In genomic region chr22:20282901-20283673, GRCh38 we compare ENCODE assay signal across 16 cellular contexts. TPM values are rescaled to one million over a fixed set of nuclear protein-coding genes. Genes with fewer than 3 reads are reported as not detected.
DNase-seq lines count a peak whose midpoint lies in the region; ATAC-seq, FAIRE-seq and TF ChIP-seq lines count a peak whose summit lies in the region.
"Had no signal": no experiment of that assay in that cellular context is flagged by ENCODE, and none has a peak within 500 bp of the region (broad histone marks: within the 10 kb centered on the region; RNA-seq: fewer than 3 reads in every experiment).

No MANE protein-coding gene starts in this region.

- peaks cover 2% of the 10 kb centered on the region for H3K9me1 ChIP-seq in K562 (ENCODE audit: control insufficient read depth, insufficient read depth, low read length)

- H3K9me3 ChIP-seq in BLaER1 (no peaks in the 10 kb centered on the region), K562 (replicated peaks; ENCODE audit: control insufficient read depth, insufficient read depth, low read depth, low read length) (no peaks in the 10 kb centered on the region), thyroid gland (no peaks in the 10 kb centered on the region)

- H3K27ac ChIP-seq in BLaER1, result peak overlapping the region; percentile 41; the same call in 1 of the 2 replicates
- H3K27ac ChIP-seq in K562 (ENCODE audit: extremely low read depth, low read depth, low read length), result no peak overlapping the region
- no peak overlapping the region for H3K27ac ChIP-seq in thyroid gland
- H3K27ac ChIP-seq: C4-2B had no signal

- in situ Hi-C loops in G401 (cut with HindIII; ENCODE audit: low sequenced_read_pairs), result no loop called here
- in situ Hi-C loops in K562 (cut with MboI), result no loop called here

- TF ChIP-seq EP300 in K562 (IDR thresholded peaks at IDR 0.05; ENCODE audit: low read length), result no peak

- no peak for FAIRE-seq in K562 (lab: Jason Lieb, UNC)

- H3K36me3 ChIP-seq in BLaER1 (no peaks in the 10 kb centered on the region), K562 (ENCODE audit: control insufficient read depth, insufficient read depth, low read length) (no peaks in the 10 kb centered on the region), thyroid gland (no peaks in the 10 kb centered on the region)

- CTCF ChIA-PET in K562 (lab: Yijun Ruan, JAX; ENCODE audit: low intra/inter-chr PET ratio), result interaction anchor here (4.8 kb wide), 1 partner anchor 126 kb away, joined by 126 read pairs; no protein-coding TSS in a partner anchor

- intact Hi-C loops in K562 (cut with micrococcal nuclease) (no loop called here), thyroid gland (cut with DNase I) (loop anchor here (10.0 kb wide), 1 partner anchor 308 kb away; no protein-coding TSS in a partner anchor)

- DNase-seq in G401 (ENCODE audit: low spot score), result peak; percentile 13
- peak; percentile 29 for DNase-seq in NCI-H146 treated with DMSO at 0.1 percent for 48 hours (lab: John Stamatoyannopoulos, UW; ENCODE audit: unreplicated experiment)
- DNase-seq in K562 (ENCODE audit: extremely low read depth in 1 of 4, low spot score in 3 of 4), result peak in 1 of 4 experiments; percentile 26
- DNase-seq in UCSD-AML1 (lab: John Stamatoyannopoulos, UW; ENCODE audit: unreplicated experiment), result no peak
- no peak for DNase-seq in thyroid gland
- no peak for DNase-seq in A172 (ENCODE audit: low spot score)
- no peak for DNase-seq in NCI-H446 treated with DMSO at 0.1 percent for 48 hours (lab: John Stamatoyannopoulos, UW)
- DNase-seq: 8988T; CD4-positive, alpha-beta T cell; DMS153; DMS79; GF-D8; GOT3; H9 had no signal

- TF ChIP-seq CTCF in K562 (IDR thresholded peaks at IDR 0.05 in 2 of 3, conservative IDR thresholded peaks at IDR 0.05 in 1 of 3; ENCODE audit: insufficient read depth in 2 of 3, low read depth in 1 of 3, low read length in 3 of 3) (no peak), thyroid gland (IDR thresholded peaks at IDR 0.05) (no peak)

- WGBS in K562 (ENCODE audit: insufficient coverage, low coverage, missing lambda C conversion rate), result under 1% methylated on average over 15 of the region's 15 CpGs
- 80 to 87% methylated on average over 9 to 12 of the region's 15 CpGs for WGBS in thyroid gland, 2 donors

- H3K4me1 ChIP-seq in BLaER1, result peaks cover 81% of the 10 kb centered on the region
- H3K4me1 ChIP-seq in K562 (replicated peaks in 1 of 2; ENCODE audit: control insufficient read depth in 2 of 2, insufficient read depth in 2 of 2, low read length in 2 of 2), result peaks cover 0 to 29% of the 10 kb centered on the region in 2 experiments; a peak in 3 of 5 replicates
- no peaks in the 10 kb centered on the region for H3K4me1 ChIP-seq in thyroid gland

- H3K9ac ChIP-seq in BLaER1 (no peak overlapping the region; the same call in 1 of the 2 replicates), K562 (ENCODE audit: insufficient read depth in 1 of 2, low read depth in 2 of 2, low read length in 2 of 2) (no peak overlapping the region; a peak in 1 of 4 replicates)

- H3K4me2 ChIP-seq in BLaER1 (peak overlapping the region; percentile 84), K562 (ENCODE audit: insufficient read depth, low read length) (no peak overlapping the region)

- no peaks in the 10 kb centered on the region for H3K79me2 ChIP-seq in K562 (ENCODE audit: control insufficient read depth, insufficient read depth, low read length)

- BruUV-seq in K562 (replicated peaks; lab: Mats Ljungman, UMichigan), result no TSS peak

- POLR2A ChIA-PET in K562 (lab: Yijun Ruan, JAX), result interaction anchor here (0.6 to 1.9 kb wide), 9 partner anchors 10 to 166 kb away, joined by 3 to 8 read pairs (median 4); partner anchors contain the start of gene TRMT2A

- no peak for ATAC-seq in K562

- H3K27me3 ChIP-seq in BLaER1, result no peaks in the 10 kb centered on the region
- peaks cover 22 to 69% of the 10 kb centered on the region in 2 experiments; a peak in 4 of 5 replicates for H3K27me3 ChIP-seq in K562 (ENCODE audit: control insufficient read depth in 2 of 2, insufficient read depth in 2 of 2, low read length in 2 of 2)
- H3K27me3 ChIP-seq in thyroid gland, result no peaks in the 10 kb centered on the region

- no peak for TF ChIP-seq RAD21 in K562 (CRISPR knock-in tag; conservative IDR thresholded peaks at IDR 0.05 in 1 of 2, IDR thresholded peaks at IDR 0.05 in 1 of 2)

- H4K20me1 ChIP-seq in BLaER1, result no peaks in the 10 kb centered on the region
- H4K20me1 ChIP-seq in K562 (replicated peaks; ENCODE audit: control insufficient read depth, insufficient read depth, low read length), result peaks cover 28% of the 10 kb centered on the region

- H3K4me3 ChIP-seq in BLaER1, result no peak overlapping the region
- H3K4me3 ChIP-seq in K562, result no peak overlapping the region
- no peak overlapping the region for H3K4me3 ChIP-seq in thyroid gland (replicated peaks in 1 of 3)

- no peak overlapping the region for H2AFZ ChIP-seq in K562 (ENCODE audit: low read depth, low read length)

- TF ChIP-seq POLR2A in K562 (conservative IDR thresholded peaks at IDR 0.05) (no peak), thyroid gland (IDR thresholded peaks at IDR 0.05) (no peak)

TF ChIP-seq in K562, 482 proteins besides CTCF, POLR2A, EP300 and RAD21 (continues in another document):
- TF ChIP-seq ATF3 (IDR thresholded peaks at IDR 0.05), result no peak
- TF ChIP-seq ATF3 (CRISPR knock-in tag; conservative IDR thresholded peaks at IDR 0.05), result 0 out of 2 replicates have a peak, but pooled peaks have one; percentile 33
- no peak for TF ChIP-seq CBFB (CRISPR knock-in tag; IDR thresholded peaks at IDR 0.05)

RNA-seq across cellular contexts. Expression of gene RTN4R, which starts 15.0 kb away (rescaled TPM):
- total RNA-seq in G401 (2014; rRNA removed; shearing (Covaris generic)), result 39.2 and 50.4 TPM in 2 replicates
- 0.62 and 4.8 TPM in 2 replicates for total RNA-seq in K562 (2011; cell fraction: chromatin; rRNA removed; ENCODE audit: low replicate concordance)
- total RNA-seq in K562 (2011; cell fraction: nucleolus; rRNA removed), result 7.4 and 9.8 TPM in 2 replicates
- total RNA-seq in K562 (2011; cell fraction: nucleoplasm; rRNA removed), result 3.2 and 3.7 TPM in 2 replicates
- total RNA-seq in K562 (2014; rRNA removed) (1.5 and 2.3 TPM in 2 replicates), K562 (2014; rRNA removed; fragmentation: Illumina TruSeq; extraction: Trizol) (not detected in 2 replicates), K562 (2015; rRNA removed; fragmentation: Illumina TruSeq; extraction: Trizol) (0.41 and 0.43 TPM in 2 replicates), K562 (2021) (2.8 and 3.0 TPM in 2 replicates), thyroid gland (1 to 10 TPM; 4.0 to 8.6 (median 5.9) TPM)
- polyA plus RNA-seq in K562 (2011; rRNA removed) (1.3 and 4.4 TPM in 2 replicates), K562 (2014; fragmentation: Illumina TruSeq; extraction: Trizol) (0.46 TPM in 1 of 2 replicates, not detected in the other), K562 (2014; fragmentation: Nextera tagmentation; extraction: Ambion mirVana) (under 1 TPM in 1 of 2 experiments, not detected in 1; 0.04 TPM), K562 (2014; rRNA removed) (1.2 and 2.3 TPM in 2 replicates)
- polyA plus RNA-seq in K562 (2011; cell fraction: cytosol; rRNA removed), result 5.9 and 9.9 TPM in 2 replicates
- 2.9 and 3.5 TPM in 2 replicates for polyA plus RNA-seq in K562 (2011; cell fraction: nucleus; rRNA removed)
- 2.9 and 4.6 TPM in 2 replicates for polyA plus RNA-seq in K562 (2012)
- polyA minus RNA-seq in K562 (2011; rRNA and poly(A)+ RNA removed), result 1.0 and 1.5 TPM in 2 replicates
- 5.1 and 13.6 TPM in 2 replicates for polyA minus RNA-seq in K562 (2011; cell fraction: cytosol; rRNA and poly(A)+ RNA removed)
- polyA minus RNA-seq in K562 (2011; cell fraction: nucleus; rRNA and poly(A)+ RNA removed), result 0.40 and 1.3 TPM in 2 replicates
- total RNA-seq in A172 (2014; rRNA removed; shearing (Covaris generic)), result 10.9 and 15.6 TPM in 2 replicates

RNA-seq across cellular contexts. Expression of gene DGCR6L, which starts 36.8 kb away (rescaled TPM):
- total RNA-seq in G401 (2014; rRNA removed; shearing (Covaris generic)), result 54.1 and 59.2 TPM in 2 replicates
- total RNA-seq in K562 (2011; cell fraction: chromatin; rRNA removed; ENCODE audit: low replicate concordance), result 5.8 and 25.8 TPM in 2 replicates
- total RNA-seq in K562 (2011; cell fraction: nucleolus; rRNA removed), result 37.9 and 39.6 TPM in 2 replicates
- 19.9 and 28.5 TPM in 2 replicates for total RNA-seq in K562 (2011; cell fraction: nucleoplasm; rRNA removed)
- total RNA-seq in K562 (2014; rRNA removed), result 151 and 163 TPM in 2 replicates
- total RNA-seq in K562 (2014; rRNA removed; fragmentation: Illumina TruSeq; extraction: Trizol), result 14.1 and 20.0 TPM in 2 replicates
- 78.1 and 78.6 TPM in 2 replicates for total RNA-seq in K562 (2015; rRNA removed; fragmentation: Illumina TruSeq; extraction: Trizol)
- total RNA-seq in K562 (2021), result 95.3 and 101 TPM in 2 replicates
- 51.0 and 88.0 TPM in 2 replicates for polyA plus RNA-seq in K562 (2011; rRNA removed)
- polyA plus RNA-seq in K562 (2011; cell fraction: cytosol; rRNA removed), result 116 and 204 TPM in 2 replicates
- 72.9 and 95.1 TPM in 2 replicates for polyA plus RNA-seq in K562 (2011; cell fraction: nucleus; rRNA removed)
- 80.6 and 161 TPM in 2 replicates for polyA plus RNA-seq in K562 (2012)
- polyA plus RNA-seq in K562 (2014; fragmentation: Illumina TruSeq; extraction: Trizol), result 40.4 and 66.5 TPM in 2 replicates
- 1 to 10 TPM; 3.6 to 8.1 TPM for polyA plus RNA-seq in K562 (2014; fragmentation: Nextera tagmentation; extraction: Ambion mirVana)
- 113 and 117 TPM in 2 replicates for polyA plus RNA-seq in K562 (2014; rRNA removed)
- 14.8 and 17.4 TPM in 2 replicates for polyA minus RNA-seq in K562 (2011; rRNA and poly(A)+ RNA removed)
- polyA minus RNA-seq in K562 (2011; cell fraction: cytosol; rRNA and poly(A)+ RNA removed), result 35.4 and 39.9 TPM in 2 replicates
- 29.2 and 43.1 TPM in 2 replicates for polyA minus RNA-seq in K562 (2011; cell fraction: nucleus; rRNA and poly(A)+ RNA removed)
- total RNA-seq in thyroid gland, result 100 to 1,000 TPM in 2 of 4 donors, 10 to 100 TPM in 2; 62.5 to 123 (median 90.8) TPM
- 43.7 and 48.2 TPM in 2 replicates for total RNA-seq in A172 (2014; rRNA removed; shearing (Covaris generic))

Comparison
In these comparisons a context has a peak if more than half of its experiments do, and no peak if none do; other contexts are left out.
1. DNase-seq: peak in G401 (single experiment) and NCI-H146 treated with DMSO at 0.1 percent for 48 hours (single experiment); none in UCSD-AML1 (single experiment), thyroid gland (0 of 2), A172 (single experiment) and NCI-H446 treated with DMSO at 0.1 percent for 48 hours (single experiment).